Comparison of ENCODE assay signal across 24 cellular contexts in the genomic region with DNA sequence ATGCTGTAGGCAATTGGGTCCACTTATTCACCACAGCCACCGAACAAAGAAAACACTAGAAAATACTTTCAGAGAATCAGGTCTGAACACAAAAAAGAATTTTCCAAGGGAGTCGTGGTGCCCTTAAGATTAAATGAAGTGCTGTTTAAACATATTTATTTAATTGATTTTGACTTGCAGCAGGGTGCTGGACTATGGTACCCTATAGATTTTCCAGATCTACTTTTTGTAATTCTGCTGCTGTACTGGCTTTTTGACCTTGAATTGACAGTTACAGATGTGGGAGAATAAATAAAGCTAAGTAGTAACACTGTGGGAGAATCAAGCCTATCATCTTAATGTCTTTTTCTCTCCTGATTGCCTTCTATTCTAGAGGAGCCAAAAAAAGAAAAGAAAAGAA.
DNase-seq lines count a peak whose midpoint lies in the region; ATAC-seq, FAIRE-seq and TF ChIP-seq lines count a peak whose summit lies in the region.
"Had no signal": no experiment of that assay in that cellular context is flagged by ENCODE, and none has a peak within 500 bp of the region (broad histone marks: within the 10 kb centered on the region; RNA-seq: fewer than 3 reads in every experiment).

No MANE protein-coding gene starts in this region.

- H3K4me2 ChIP-seq in A549: no peak overlapping the region
- H3K4me2 ChIP-seq: BLaER1 had no signal

- WGBS in A549 (ENCODE audit: missing lambda C conversion rate): 3% methylated on average over 2 of the region's 2 CpGs
- WGBS in liver: 53% methylated on average over 2 of the region's 2 CpGs
- 41 to 57% methylated on average over 2 of the region's 2 CpGs for WGBS in thyroid gland, 2 donors

- no peak for ATAC-seq in A549
- ATAC-seq in left lobe of liver: peak; percentile 27
- ATAC-seq in HG02884 (IDR thresholded peaks at IDR 0.05; ENCODE audit: unreplicated experiment): no peak

- H3K27ac Mint-ChIP-seq in brain: peak overlapping the region in 3 of 5 experiments; percentile 38 to 67 (median 63)
- H3K27ac Mint-ChIP-seq: CD14-positive monocyte; CD4-positive, alpha-beta memory T cell; CD4-positive, CD25-positive, alpha-beta regulatory T cell; CD8-positive, alpha-beta memory T cell had no signal

- POLR2A ChIA-PET in A549 (lab: Yijun Ruan, JAX): no interaction called here

- H3K4me1 ChIP-seq in A549: no peaks in the 10 kb centered on the region
- peaks cover 0 to 6% (median 3%) of the 10 kb centered on the region in 4 donors for H3K4me1 ChIP-seq in liver (ENCODE audit: control insufficient read depth in 4 of 4, insufficient read depth in 4 of 4, low read length in 3 of 4)
- no peaks in the 10 kb centered on the region for H3K4me1 ChIP-seq in thyroid gland
- H3K4me1 ChIP-seq: BE2C, BLaER1, Caco-2 had no signal

- peaks cover 15% of the 10 kb centered on the region for H3K4me1 Mint-ChIP-seq in brain
- H3K4me1 Mint-ChIP-seq: CD14-positive monocyte; CD4-positive, alpha-beta memory T cell; CD4-positive, CD25-positive, alpha-beta regulatory T cell; CD8-positive, alpha-beta memory T cell had no signal

- no peak overlapping the region for H3K27ac ChIP-seq in A549
- no peak overlapping the region for H3K27ac ChIP-seq in liver (ENCODE audit: low read depth in 1 of 2, low read length in 2 of 2)
- H3K27ac ChIP-seq in thyroid gland: no peak overlapping the region
- H3K27ac ChIP-seq: 22Rv1, BLaER1 had no signal

- no peak for TF ChIP-seq RAD21 in A549 (conservative IDR thresholded peaks at IDR 0.05 in 1 of 2, IDR thresholded peaks at IDR 0.05 in 1 of 2)
- no peak for TF ChIP-seq RAD21 in liver (IDR thresholded peaks at IDR 0.05)

- TF ChIP-seq CTCF in A549 (IDR thresholded peaks at IDR 0.05): no peak
- no peak for TF ChIP-seq CTCF in brain (conservative IDR thresholded peaks at IDR 0.05)
- no peak for TF ChIP-seq CTCF in liver (IDR thresholded peaks at IDR 0.05; ENCODE audit: low read depth, low read length, missing input control)
- TF ChIP-seq CTCF in thyroid gland (IDR thresholded peaks at IDR 0.05): no peak

- intact Hi-C loops in thyroid gland (cut with DNase I): no loop called here

- H3K4me3 ChIP-seq in A549 (no peak overlapping the region), liver (ENCODE audit: low read depth in 1 of 3, low read length in 3 of 3) (no peak overlapping the region), thyroid gland (replicated peaks in 1 of 3) (no peak overlapping the region)
- H3K4me3 ChIP-seq: BLaER1 had no signal

- H3K9me3 ChIP-seq in A549 (no peaks in the 10 kb centered on the region), liver (ENCODE audit: control insufficient read depth in 4 of 4, low read length in 3 of 4) (no peaks in the 10 kb centered on the region), thyroid gland (no peaks in the 10 kb centered on the region)
- H3K9me3 ChIP-seq: BE2C, BLaER1, Caco-2 had no signal

- H3K4me3 Mint-ChIP-seq in brain: no peak overlapping the region
- H3K4me3 Mint-ChIP-seq: CD14-positive monocyte; CD4-positive, alpha-beta memory T cell; CD4-positive, CD25-positive, alpha-beta regulatory T cell; CD8-positive, alpha-beta memory T cell had no signal

- H3K9me3 Mint-ChIP-seq in brain: peaks cover 0 to 17% (median 0%) of the 10 kb centered on the region in 5 experiments

- no peak for DNase-seq in A549 (ENCODE audit: low read depth in 1 of 2, low spot score in 1 of 2)
- no peak for DNase-seq in left lobe of liver (ENCODE audit: low spot score)
- no peak for DNase-seq in thyroid gland
- no peak for DNase-seq in T-helper 1 cell
- no peak for DNase-seq in NCI-H510A (lab: John Stamatoyannopoulos, UW)
- DNase-seq: ACHN; BE2C; C1 segment of cervical spinal cord; Caco-2; Calu3; CD4-positive, alpha-beta memory T cell; CD4-positive, CD25-positive, alpha-beta regulatory T cell; CD8-positive, alpha-beta memory T cell; DMS79 treated with DMSO at 0.1 percent for 48 hours; GF-D8 had no signal

- no peak overlapping the region for H3K9ac ChIP-seq in liver (ENCODE audit: low read depth in 1 of 2, low read length in 2 of 2)
- H3K9ac ChIP-seq: BLaER1 had no signal

- H3K36me3 ChIP-seq in liver (ENCODE audit: control insufficient read depth in 4 of 4, insufficient read depth in 3 of 4, low read depth in 1 of 4, low read length in 3 of 4) (no peaks in the 10 kb centered on the region), thyroid gland (no peaks in the 10 kb centered on the region)
- H3K36me3 ChIP-seq: BE2C, BLaER1 had no signal

- no peak for TF ChIP-seq POLR2A in A549 (IDR thresholded peaks at IDR 0.05; ENCODE audit: low read length)
- no peak for TF ChIP-seq POLR2A in thyroid gland (IDR thresholded peaks at IDR 0.05)

- H3K27me3 ChIP-seq in liver (ENCODE audit: control insufficient read depth in 4 of 4, insufficient read depth in 4 of 4, low read length in 3 of 4): no peaks in the 10 kb centered on the region
- H3K27me3 ChIP-seq in thyroid gland: no peaks in the 10 kb centered on the region
- H3K27me3 ChIP-seq: BE2C had no signal

- H3K27me3 Mint-ChIP-seq in brain: no peaks in the 10 kb centered on the region
- H3K27me3 Mint-ChIP-seq: CD4-positive, CD25-positive, alpha-beta regulatory T cell; CD8-positive, alpha-beta memory T cell had no signal

- FAIRE-seq in A549 (lab: Jason Lieb, UNC): peak; percentile 74
- FAIRE-seq: G401.6, GM12891, GM19239 had no signal

- CTCF ChIA-PET in A549 (lab: Yijun Ruan, JAX): no interaction called here

- H3K36me3 Mint-ChIP-seq in brain: no peaks in the 10 kb centered on the region
- H3K36me3 Mint-ChIP-seq: CD14-positive monocyte; CD4-positive, alpha-beta memory T cell; CD4-positive, CD25-positive, alpha-beta regulatory T cell; CD8-positive, alpha-beta memory T cell had no signal

- no peak for TF ChIP-seq EP300 in A549 (IDR thresholded peaks at IDR 0.05)

TF ChIP-seq in A549, 52 proteins besides CTCF, POLR2A, EP300 and RAD21 (continues in another document):
- TF ChIP-seq NPAS2 (CRISPR knock-in tag; IDR thresholded peaks at IDR 0.05; ENCODE audit: borderline replicate concordance): no peak
- TF ChIP-seq NR3C1 (IDR thresholded peaks at IDR 0.05): no peak
- no peak for TF ChIP-seq FOXS1 (CRISPR knock-in tag; IDR thresholded peaks at IDR 0.05)
- TF ChIP-seq TFCP2L1 (CRISPR knock-in tag; IDR thresholded peaks at IDR 0.05): no peak
- no peak for TF ChIP-seq CBX2 (IDR thresholded peaks at IDR 0.05; ENCODE audit: borderline replicate concordance, low read depth)
- no peak for TF ChIP-seq JUN (IDR thresholded peaks at IDR 0.05)
- no peak for TF ChIP-seq ELK1 (IDR thresholded peaks at IDR 0.05; ENCODE audit: low read depth, low read length)
- no peak for TF ChIP-seq HDAC2 (IDR thresholded peaks at IDR 0.05)
- TF ChIP-seq, protein P1, sequence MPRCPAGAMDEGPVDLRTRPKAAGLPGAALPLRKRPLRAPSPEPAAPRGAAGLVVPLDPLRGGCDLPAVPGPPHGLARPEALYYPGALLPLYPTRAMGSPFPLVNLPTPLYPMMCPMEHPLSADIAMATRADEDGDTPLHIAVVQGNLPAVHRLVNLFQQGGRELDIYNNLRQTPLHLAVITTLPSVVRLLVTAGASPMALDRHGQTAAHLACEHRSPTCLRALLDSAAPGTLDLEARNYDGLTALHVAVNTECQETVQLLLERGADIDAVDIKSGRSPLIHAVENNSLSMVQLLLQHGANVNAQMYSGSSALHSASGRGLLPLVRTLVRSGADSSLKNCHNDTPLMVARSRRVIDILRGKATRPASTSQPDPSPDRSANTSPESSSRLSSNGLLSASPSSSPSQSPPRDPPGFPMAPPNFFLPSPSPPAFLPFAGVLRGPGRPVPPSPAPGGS (IDR thresholded peaks at IDR 0.05): no peak
- no peak for TF ChIP-seq JUNB (IDR thresholded peaks at IDR 0.05)
- no peak for TF ChIP-seq HOXB13 (CRISPR knock-in tag; IDR thresholded peaks at IDR 0.05; ENCODE audit: low read depth)

TF ChIP-seq in liver, 16 proteins besides CTCF, POLR2A, EP300 and RAD21:
- TF ChIP-seq HNF4A (conservative IDR thresholded peaks at IDR 0.05): peak; percentile 38 to 40
- no peak for TF ChIP-seq YY1 (IDR thresholded peaks at IDR 0.05)
